11 cellular contexts compared by ENCODE assay signal in the genomic region with DNA sequence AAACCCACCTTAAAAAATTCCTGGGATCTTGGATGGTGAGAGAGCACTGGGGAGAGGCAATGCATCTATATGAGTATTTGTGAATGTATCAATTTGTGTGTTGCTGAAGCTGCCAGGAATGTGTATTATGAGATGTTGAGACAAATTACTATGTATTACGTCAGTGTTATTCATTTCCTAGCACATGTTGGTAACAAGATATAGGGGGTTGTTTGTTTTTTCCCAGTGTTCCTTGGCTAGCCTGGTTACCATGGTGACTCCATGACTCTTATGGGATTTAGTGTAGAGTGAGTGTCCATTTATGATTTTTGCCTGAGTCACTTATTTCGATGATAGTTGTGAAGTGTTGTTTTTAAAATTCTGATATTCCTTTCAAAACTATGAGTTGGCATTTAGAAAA.
DNase-seq lines count a peak whose midpoint lies in the region; ATAC-seq and TF ChIP-seq lines count a peak whose summit lies in the region.
"Had no signal": no experiment of that assay in that cellular context is flagged by ENCODE, and none has a peak within 500 bp of the region (broad histone marks: within the 10 kb centered on the region; RNA-seq: fewer than 3 reads in every experiment).

No MANE protein-coding gene starts in this region.

- no peaks in the 10 kb centered on the region for H3K36me3 ChIP-seq in kidney epithelial cell (ENCODE audit: control insufficient read depth, insufficient read depth, low read length)

- no peaks in the 10 kb centered on the region for H3K27me3 ChIP-seq in kidney epithelial cell (ENCODE audit: control insufficient read depth, insufficient read depth, low read length)

- no peak overlapping the region for H3K4me3 ChIP-seq in astrocyte of the spinal cord (ENCODE audit: low read depth, low read length)
- H3K4me3 ChIP-seq in kidney epithelial cell (ENCODE audit: low read depth, low read length), result no peak overlapping the region

- in situ Hi-C loops in astrocyte of the spinal cord (cut with HindIII; ENCODE audit: low sequenced_read_pairs), result no loop called here

- TF ChIP-seq CTCF in astrocyte of the spinal cord (IDR thresholded peaks at IDR 0.05; ENCODE audit: low read depth, low read length) (no peak), kidney epithelial cell (IDR thresholded peaks at IDR 0.05; ENCODE audit: insufficient read depth, low read length, poor library complexity, severe bottlenecking) (no peak)

- ATAC-seq in GM19467 (IDR thresholded peaks at IDR 0.05; ENCODE audit: unreplicated experiment), result no peak
- no peak for ATAC-seq in HG03457 (IDR thresholded peaks at IDR 0.05; ENCODE audit: unreplicated experiment)
- no peak for ATAC-seq in GM19351 (IDR thresholded peaks at IDR 0.05; ENCODE audit: unreplicated experiment)
- ATAC-seq: activated naive CD8-positive, alpha-beta T cell treated with anti-CD3 and anti-CD28 coated beads, Interleukin-2, amount 50 U/mL, for 24 hours had no signal

- DNase-seq in AG20443 (ENCODE audit: low spot score), result peak; percentile 51
- DNase-seq in HT1080 (ENCODE audit: low read depth), result peak; percentile 95
- DNase-seq in astrocyte of the spinal cord (ENCODE audit: low read depth, low spot score), result peak; percentile 89
- DNase-seq in kidney epithelial cell (ENCODE audit: low read depth), result peak; percentile 26
- DNase-seq in NCI-H510A treated with DMSO at 0.1 percent for 48 hours (lab: John Stamatoyannopoulos, UW), result no peak
- DNase-seq: activated naive CD8-positive, alpha-beta T cell treated with anti-CD3 and anti-CD28 coated beads, Interleukin-2, amount 50 U/mL, for 24 hours; stimulated activated CD4-positive, alpha-beta T cell treated with anti-CD3 and anti-CD28 coated beads, Interleukin-4, amount 100 ng/mL, for 24 hours; T-helper 9 cell had no signal
